ENCODE assay signal across 14 cellular contexts in the genomic region with DNA sequence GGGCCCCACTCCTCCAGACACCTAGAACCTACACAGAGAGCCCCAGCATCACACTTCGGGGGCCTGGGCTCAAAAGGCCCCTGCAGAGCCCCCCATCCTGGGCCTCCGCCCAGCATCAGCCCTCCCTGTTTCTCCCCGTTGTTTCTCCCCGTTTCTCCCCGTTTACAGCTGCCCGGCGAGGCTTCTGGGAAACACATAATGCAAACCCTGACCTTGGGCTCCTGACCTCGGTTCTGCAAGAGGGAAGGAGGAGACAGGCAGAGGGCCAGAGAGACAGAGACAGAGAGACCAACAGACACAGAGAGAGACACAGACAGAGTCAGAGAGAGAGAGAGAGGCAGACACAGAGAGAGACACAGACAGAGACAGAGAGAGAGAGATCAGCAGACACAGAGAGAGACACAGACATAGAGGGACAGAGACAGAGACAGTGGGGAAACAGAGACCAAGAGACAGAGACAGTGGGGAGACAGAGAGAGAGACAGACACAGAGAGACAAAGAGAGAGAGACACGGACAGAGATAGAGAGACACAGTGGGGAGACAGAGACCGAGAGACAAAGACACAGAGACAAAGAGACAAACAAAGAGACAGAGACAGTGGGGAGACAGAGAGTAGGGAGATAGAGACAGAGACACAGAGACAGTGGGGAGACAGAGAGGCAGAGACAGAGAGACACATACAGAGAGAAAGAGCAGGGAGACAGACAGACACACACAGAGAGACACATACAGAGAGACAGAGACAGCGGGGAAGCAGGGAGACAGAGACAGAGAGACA. TPM values are rescaled to one million over a fixed set of nuclear protein-coding genes. Genes with fewer than 3 reads are reported as not detected.
"Had no signal": no experiment of that assay in that cellular context is flagged by ENCODE, and none has a peak within 500 bp of the region (broad histone marks: within the 10 kb centered on the region; RNA-seq: fewer than 3 reads in every experiment).

No MANE protein-coding gene starts in this region.

- H3K9me3 ChIP-seq: body of pancreas, left ventricle myocardium inferior, tibial artery, uterus had no signal

- H3K4me3 Mint-ChIP-seq: activated T-cell treated with anti-CD3 and anti-CD28 coated beads, Interleukin-2, amount 50 U/mL, for 72 hours had no signal

- ATAC-seq: activated T-cell treated with anti-CD3 and anti-CD28 coated beads, Interleukin-2, amount 50 U/mL, for 72 hours; body of pancreas had no signal

- H3K27ac Mint-ChIP-seq: activated T-cell treated with anti-CD3 and anti-CD28 coated beads, Interleukin-2, amount 50 U/mL, for 72 hours had no signal

- H3K4me1 ChIP-seq: tibial artery, uterus had no signal

- H3K36me3 ChIP-seq: left ventricle myocardium inferior, tibial artery, uterus had no signal

- H3K4me3 ChIP-seq: body of pancreas, left ventricle myocardium inferior, tibial artery, uterus had no signal

- H3K27ac ChIP-seq: body of pancreas, left ventricle myocardium inferior, tibial artery, uterus had no signal

- DNase-seq: activated naive CD4-positive, alpha-beta T cell; activated T-cell treated with anti-CD3 and anti-CD28 coated beads, Interleukin-2, amount 50 U/mL, for 72 hours; amniotic stem cell; body of pancreas; left ventricle myocardium inferior; mesenchymal stem cell; retina; stimulated activated CD4-positive, alpha-beta T cell treated with anti-CD3 and anti-CD28 coated beads, Interleukin-15, amount 100 ng/mL, for 24 hours; stimulated activated CD4-positive, alpha-beta T cell treated with anti-CD3 and anti-CD28 coated beads, Interleukin-4, amount 100 ng/mL, for 24 hours; tibial artery; uterus had no signal

- H3K27me3 ChIP-seq: body of pancreas, uterus had no signal

- H3K9me3 Mint-ChIP-seq: activated T-cell treated with anti-CD3 and anti-CD28 coated beads, Interleukin-2, amount 50 U/mL, for 72 hours had no signal

RNA-seq across cellular contexts. Expression of gene VENTX, which starts 12.5 kb away (rescaled TPM):
- total RNA-seq: epithelial cell of proximal tubule, skeletal muscle tissue had no signal
- polyA plus RNA-seq: keratinocyte had no signal

RNA-seq across cellular contexts. Expression of gene UTF1, which starts 20.1 kb away (rescaled TPM):
- total RNA-seq: body of pancreas, epithelial cell of proximal tubule, left ventricle myocardium inferior, skeletal muscle tissue, uterus had no signal
- polyA plus RNA-seq: keratinocyte had no signal
